In genomic region chr13:76398426-76398825, GRCh38 we compare ENCODE assay signal across 1 cellular context.
TF ChIP-seq lines count a peak whose summit lies in the region.

No MANE protein-coding gene starts in this region.

TF ChIP-seq in GM23338, 12 proteins besides CTCF, POLR2A, EP300 and RAD21 (continued from another document):
- TF ChIP-seq ZNF462 (CRISPR knock-in tag; IDR thresholded peaks at IDR 0.05): no peak
- no peak for TF ChIP-seq REST (IDR thresholded peaks at IDR 0.05; ENCODE audit: unreplicated experiment)
